In the genomic region with DNA sequence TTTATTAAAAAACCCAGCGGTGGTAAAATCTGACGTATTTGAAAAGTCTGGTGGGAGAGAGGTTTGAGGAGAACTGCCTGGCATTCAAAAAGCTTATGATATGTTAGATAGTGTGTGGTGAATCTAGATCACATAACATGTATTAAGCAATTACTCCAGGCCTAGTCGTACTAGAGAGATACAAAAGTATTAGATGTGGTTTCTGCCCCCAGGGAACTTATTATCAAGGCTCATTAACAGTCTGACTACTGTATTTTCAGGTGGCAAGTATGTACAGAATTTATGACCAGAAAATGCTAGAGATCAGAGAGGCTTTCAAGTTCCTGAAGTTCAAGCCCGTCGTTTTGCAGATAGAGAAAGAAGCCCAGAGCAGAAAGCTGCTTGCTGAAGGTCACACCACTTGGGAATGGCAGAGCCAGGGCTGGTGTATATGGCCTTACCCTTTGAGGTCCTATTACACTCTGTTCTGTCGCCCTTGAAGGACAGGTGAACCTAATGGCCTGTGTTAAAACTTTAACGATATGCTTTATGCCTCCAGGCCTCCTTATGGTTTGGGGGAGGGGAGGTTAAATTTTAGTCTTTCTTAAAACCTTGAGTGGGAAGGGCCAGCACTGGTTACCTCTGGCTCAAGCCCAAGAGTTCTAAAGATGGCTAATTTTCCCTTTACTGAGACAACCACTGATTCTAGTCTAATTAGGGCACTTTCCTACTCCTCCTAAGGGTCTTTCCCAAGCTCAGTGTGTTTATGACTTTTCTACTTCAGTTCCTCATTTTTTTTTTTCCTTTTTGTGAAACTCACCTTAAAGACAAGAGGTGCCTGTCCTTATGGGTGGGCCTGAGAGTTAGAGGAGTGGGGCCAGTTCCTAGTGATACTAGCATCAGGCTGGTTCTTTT, we compare ENCODE assay signal across 1 cellular context.
TF ChIP-seq lines count a peak whose summit lies in the region.

No MANE protein-coding gene starts in this region.

TF ChIP-seq in HEK293T, 16 proteins besides CTCF, POLR2A, EP300 and RAD21:
- TF ChIP-seq, protein P1, sequence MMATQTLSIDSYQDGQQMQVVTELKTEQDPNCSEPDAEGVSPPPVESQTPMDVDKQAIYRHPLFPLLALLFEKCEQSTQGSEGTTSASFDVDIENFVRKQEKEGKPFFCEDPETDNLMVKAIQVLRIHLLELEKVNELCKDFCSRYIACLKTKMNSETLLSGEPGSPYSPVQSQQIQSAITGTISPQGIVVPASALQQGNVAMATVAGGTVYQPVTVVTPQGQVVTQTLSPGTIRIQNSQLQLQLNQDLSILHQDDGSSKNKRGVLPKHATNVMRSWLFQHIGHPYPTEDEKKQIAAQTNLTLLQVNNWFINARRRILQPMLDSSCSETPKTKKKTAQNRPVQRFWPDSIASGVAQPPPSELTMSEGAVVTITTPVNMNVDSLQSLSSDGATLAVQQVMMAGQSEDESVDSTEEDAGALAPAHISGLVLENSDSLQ (IDR thresholded peaks at IDR 0.05): no peak
- TF ChIP-seq FOXM1 (IDR thresholded peaks at IDR 0.05; ENCODE audit: borderline replicate concordance): no peak
- TF ChIP-seq FOXK2 (IDR thresholded peaks at IDR 0.05): no peak
- no peak for TF ChIP-seq SUZ12 (IDR thresholded peaks at IDR 0.05)
- TF ChIP-seq NFRKB (IDR thresholded peaks at IDR 0.05): no peak
- no peak for TF ChIP-seq TARDBP (IDR thresholded peaks at IDR 0.05)
- no peak for TF ChIP-seq ARNT (IDR thresholded peaks at IDR 0.05)
- no peak for TF ChIP-seq L3MBTL2 (conservative IDR thresholded peaks at IDR 0.05)
- TF ChIP-seq SP1 (IDR thresholded peaks at IDR 0.05): no peak
